In the genomic region with DNA sequence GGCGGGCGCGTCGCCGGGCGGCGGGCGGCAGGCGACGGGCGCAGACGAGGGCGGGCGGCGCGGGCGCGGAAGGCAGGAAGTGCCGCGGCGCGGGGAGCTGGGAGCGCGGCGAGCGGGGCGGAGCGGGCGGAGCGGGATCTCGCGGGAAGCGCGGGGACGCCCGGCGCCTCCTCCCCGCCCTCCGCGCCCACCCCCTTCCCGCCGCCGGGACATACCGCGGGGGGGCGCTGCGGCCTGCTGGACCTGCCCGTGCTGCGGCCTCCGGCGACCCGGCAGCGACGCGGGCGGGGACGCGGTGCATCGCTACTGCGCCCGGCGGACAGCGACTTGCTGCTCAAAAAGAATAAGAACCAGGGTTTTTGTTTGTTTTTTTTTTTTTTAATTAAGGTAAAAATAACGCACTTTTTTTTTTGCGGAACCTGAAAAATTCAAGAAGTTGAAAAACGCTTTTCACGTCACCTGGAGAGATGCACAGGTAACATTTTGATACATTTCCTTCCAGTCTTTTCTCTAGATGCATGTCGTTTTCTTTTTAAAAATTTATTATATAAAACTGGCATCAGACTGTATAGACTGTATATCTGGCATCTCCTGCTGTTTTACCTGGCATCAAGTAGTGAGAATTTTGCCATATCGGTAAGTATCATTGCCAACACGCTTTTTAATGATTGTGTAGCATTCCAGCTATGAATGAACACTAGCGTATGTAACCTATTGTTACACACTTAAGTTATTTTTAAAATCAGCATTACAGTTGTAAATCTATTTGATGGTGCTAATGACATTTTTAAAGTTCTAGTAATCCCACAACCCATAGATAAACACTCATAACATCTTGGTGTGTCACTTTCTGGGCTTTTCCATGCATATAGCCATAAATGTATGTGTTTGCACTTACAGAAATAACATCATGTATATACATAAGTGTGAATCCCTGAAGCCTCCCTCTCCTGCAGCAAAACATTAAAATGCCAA, we compare ENCODE assay signal across 8 cellular contexts. TPM values are rescaled to one million over a fixed set of nuclear protein-coding genes. Genes with fewer than 3 reads are reported as not detected.
DNase-seq lines count a peak whose midpoint lies in the region; ATAC-seq and TF ChIP-seq lines count a peak whose summit lies in the region.

A gene with protein sequence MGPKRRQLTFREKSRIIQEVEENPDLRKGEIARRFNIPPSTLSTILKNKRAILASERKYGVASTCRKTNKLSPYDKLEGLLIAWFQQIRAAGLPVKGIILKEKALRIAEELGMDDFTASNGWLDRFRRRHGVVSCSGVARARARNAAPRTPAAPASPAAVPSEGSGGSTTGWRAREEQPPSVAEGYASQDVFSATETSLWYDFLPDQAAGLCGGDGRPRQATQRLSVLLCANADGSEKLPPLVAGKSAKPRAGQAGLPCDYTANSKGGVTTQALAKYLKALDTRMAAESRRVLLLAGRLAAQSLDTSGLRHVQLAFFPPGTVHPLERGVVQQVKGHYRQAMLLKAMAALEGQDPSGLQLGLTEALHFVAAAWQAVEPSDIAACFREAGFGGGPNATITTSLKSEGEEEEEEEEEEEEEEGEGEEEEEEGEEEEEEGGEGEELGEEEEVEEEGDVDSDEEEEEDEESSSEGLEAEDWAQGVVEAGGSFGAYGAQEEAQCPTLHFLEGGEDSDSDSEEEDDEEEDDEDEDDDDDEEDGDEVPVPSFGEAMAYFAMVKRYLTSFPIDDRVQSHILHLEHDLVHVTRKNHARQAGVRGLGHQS (minus strand): TSS at position 76 of the 975 bp plus-strand sequence. CDS start 257 bp downstream, outside the sequence.

- TF ChIP-seq POLR2A in NB4 (IDR thresholded peaks at IDR 0.05; ENCODE audit: extremely low read depth, insufficient read length) (peak; percentile 34), transverse colon (IDR thresholded peaks at IDR 0.05) (no peak)

- peak within 1 kb of the TSS; percentile 80 to 84 (median 82) for H3K27ac ChIP-seq in transverse colon

- intact Hi-C loops in cardiac septum (cut with DNase I) (loop anchor here (1.0 to 10.0 kb wide), 3 partner anchors 31 to 288 kb away; a partner anchor contains a TSS), transverse colon (cut with DNase I; ENCODE audit: low total_unique reads) (loop anchor here (2.0 kb wide), 1 partner anchor 32 kb away; no protein-coding TSS in a partner anchor)

- H3K27me3 ChIP-seq in transverse colon = no peaks in the 10 kb centered on the region

- 8 to 29% methylated on average over 8 to 28 of the region's 71 CpGs for WGBS in transverse colon (ENCODE audit: low coverage in 1 of 2), 2 donors

- peaks cover 26 to 50% (median 38%) of the 10 kb centered on the region in 4 donors for H3K4me1 ChIP-seq in transverse colon

- H3K36me3 ChIP-seq in transverse colon = no peaks in the 10 kb centered on the region

- POLR2A ChIA-PET in HEK293T (lab: Yijun Ruan, JAX) = interaction anchor here (0.6 to 3.3 kb wide), 19 partner anchors 9 to 287 kb away, joined by 3 to 47 read pairs (median 4); a partner anchor contains a TSS

- H3K27ac Mint-ChIP-seq in activated naive CD8-positive, alpha-beta T cell treated with anti-CD3 and anti-CD28 coated beads, Interleukin-2, amount 50 U/mL, for 24 hours = peak within 1 kb of the TSS; percentile 88

- TF ChIP-seq CTCF in GM10266 (IDR thresholded peaks at IDR 0.05; ENCODE audit: control insufficient read depth, insufficient read depth, low read depth, missing control alignments) = peak; percentile 75
- peak; percentile 52 for TF ChIP-seq CTCF in NB4 (IDR thresholded peaks at IDR 0.05; ENCODE audit: low read depth, low read length)
- peak; percentile 58 to 91 (median 76) for TF ChIP-seq CTCF in transverse colon (IDR thresholded peaks at IDR 0.05)

- peaks cover 30% of the 10 kb centered on the region for H3K4me1 Mint-ChIP-seq in activated naive CD8-positive, alpha-beta T cell treated with anti-CD3 and anti-CD28 coated beads, Interleukin-2, amount 50 U/mL, for 24 hours

- no peaks in the 10 kb centered on the region for H3K9me3 ChIP-seq in transverse colon

- DNase-seq in GM10266 (ENCODE audit: extremely low spot score) (peak; percentile 99), HEK293T (ENCODE audit: extremely low spot score) (peak; percentile 91), NB4 (ENCODE audit: low read depth) (peak; percentile 93), SW 1271 (lab: John Stamatoyannopoulos, UW) (peak; percentile 52 to 84), cardiac septum (ENCODE audit: low spot score) (peak; percentile 94), pons (ENCODE audit: low spot score) (peak; percentile 74), transverse colon (peak; percentile 94)
- DNase-seq in activated naive CD8-positive, alpha-beta T cell treated with anti-CD3 and anti-CD28 coated beads, Interleukin-2, amount 50 U/mL, for 24 hours = peak; percentile 96

- no peaks in the 10 kb centered on the region for H3K27me3 Mint-ChIP-seq in activated naive CD8-positive, alpha-beta T cell treated with anti-CD3 and anti-CD28 coated beads, Interleukin-2, amount 50 U/mL, for 24 hours

- TF ChIP-seq EP300 in transverse colon (IDR thresholded peaks at IDR 0.05; ENCODE audit: low read depth) = no peak

- H3K36me3 Mint-ChIP-seq in activated naive CD8-positive, alpha-beta T cell treated with anti-CD3 and anti-CD28 coated beads, Interleukin-2, amount 50 U/mL, for 24 hours (ENCODE audit: low read depth) = peaks cover 5% of the 10 kb centered on the region

- peak; percentile 92 for ATAC-seq in activated naive CD8-positive, alpha-beta T cell treated with anti-CD3 and anti-CD28 coated beads, Interleukin-2, amount 50 U/mL, for 24 hours

- no peaks in the 10 kb centered on the region for H3K9me3 Mint-ChIP-seq in activated naive CD8-positive, alpha-beta T cell treated with anti-CD3 and anti-CD28 coated beads, Interleukin-2, amount 50 U/mL, for 24 hours

- H3K4me3 ChIP-seq in NB4 (ENCODE audit: low read depth, low read length) = peak within 1 kb of the TSS; percentile 83
- peak within 1 kb of the TSS; percentile 20 to 61 (median 48) for H3K4me3 ChIP-seq in transverse colon

- CTCF ChIA-PET in HEK293T (lab: Yijun Ruan, JAX) = interaction anchor here (0.8 to 2.5 kb wide), 7 partner anchors 31 to 298 kb away, joined by 3 to 13 read pairs (median 5); a partner anchor contains a TSS

- in situ Hi-C loops in transverse colon (cut with MboI; ENCODE audit: low pct_ligation_motif_present in 1 of 4, low pct_unique_long_range_greater_than_20kb in 1 of 4, low sequenced_read_pairs in 3 of 4) = no loop called here

- H3K4me3 Mint-ChIP-seq in activated naive CD8-positive, alpha-beta T cell treated with anti-CD3 and anti-CD28 coated beads, Interleukin-2, amount 50 U/mL, for 24 hours = peak within 1 kb of the TSS; percentile 84

TF ChIP-seq in HEK293T, 16 proteins besides CTCF, POLR2A, EP300 and RAD21:
- TF ChIP-seq ARNT (IDR thresholded peaks at IDR 0.05) (no peak), BHLHE40 (IDR thresholded peaks at IDR 0.05; ENCODE audit: borderline replicate concordance) (no peak), FOXA1 (IDR thresholded peaks at IDR 0.05) (no peak), FOXM1 (IDR thresholded peaks at IDR 0.05; ENCODE audit: borderline replicate concordance) (no peak), TARDBP (IDR thresholded peaks at IDR 0.05) (no peak), SP1 (IDR thresholded peaks at IDR 0.05) (no peak)

RNA-seq across cellular contexts. Expression of the gene that starts here (rescaled TPM):
- total RNA-seq in cardiac septum = 79.8 TPM
- 10 to 100 TPM; 66.6 to 83.1 (median 72.8) TPM for total RNA-seq in transverse colon

Comparison
In these comparisons a context has a peak if more than half of its experiments do, and no peak if none do; other contexts are left out.
1. Peak in every context shown above with its lines: DNase-seq, ATAC-seq, H3K4me3 ChIP-seq and H3K27ac ChIP-seq.